ENCODE assay signal across 21 cellular contexts in genomic region chr4:19381068-19381467, GRCh38.
DNase-seq lines count a peak whose midpoint lies in the region; ATAC-seq and TF ChIP-seq lines count a peak whose summit lies in the region.
"Had no signal": no experiment of that assay in that cellular context is flagged by ENCODE, and none has a peak within 500 bp of the region (broad histone marks: within the 10 kb centered on the region; RNA-seq: fewer than 3 reads in every experiment).

No MANE protein-coding gene starts in this region.

- peak; percentile 91 for ATAC-seq in foreskin keratinocyte
- ATAC-seq: A549; left lobe of liver; pancreas; stimulated activated naive B cell treated with anti-CD40 and anti-IgM and Interleukin-4, amounts not matched to agents 10 μg/mL and 1 μg/mL and 100 μg/mL, for 72 hours had no signal

- no peaks in the 10 kb centered on the region for H3K9me3 ChIP-seq in right atrium auricular region
- H3K9me3 ChIP-seq: A549, colonic mucosa, pancreas, spleen, transverse colon had no signal

- H3K27ac ChIP-seq in foreskin keratinocyte (no peak overlapping the region), right atrium auricular region (no peak overlapping the region)
- H3K27ac ChIP-seq: A549, colonic mucosa, pancreas, spleen, transverse colon, VCaP had no signal

- DNase-seq in ACHN = peak; percentile 1
- peak; percentile 39 for DNase-seq in HFFc6
- peak; percentile 27 for DNase-seq in astrocyte of the hippocampus (ENCODE audit: low read depth, low spot score)
- DNase-seq in foreskin keratinocyte = peak; percentile 59 to 79
- no peak for DNase-seq in GDM1 (lab: John Stamatoyannopoulos, UW)
- DNase-seq in NCI-H128 (lab: John Stamatoyannopoulos, UW; ENCODE audit: unreplicated experiment) = no peak
- DNase-seq in right atrium auricular region (ENCODE audit: low spot score) = no peak
- DNase-seq in GM13976 (ENCODE audit: low spot score) = no peak
- DNase-seq: activated effector memory CD4-positive, alpha-beta T cell treated with Interleukin-2 at 50 U/mL for 16 hours; amygdala; colonic mucosa; NCI-H1436 treated with DMSO at 0.1 percent for 48 hours; NCI-H510A treated with DMSO at 0.1 percent for 48 hours; pancreas; spleen; stimulated activated naive B cell treated with anti-CD40 and anti-IgM and Interleukin-4, amounts not matched to agents 10 μg/mL and 1 μg/mL and 100 μg/mL, for 72 hours; T-helper 1 cell; transverse colon had no signal

- H3K27me3 Mint-ChIP-seq in HFFc6 (ENCODE audit: insufficient read depth) = no peaks in the 10 kb centered on the region; the same call in 1 of the 2 replicates
- H3K27me3 Mint-ChIP-seq: stimulated activated naive B cell treated with anti-CD40 and anti-IgM and Interleukin-4, amounts not matched to agents 10 μg/mL and 1 μg/mL and 100 μg/mL, for 72 hours had no signal

- no peaks in the 10 kb centered on the region for H3K9me3 Mint-ChIP-seq in HFFc6

- H3K4me3 Mint-ChIP-seq in HFFc6 = peak overlapping the region; percentile 5; the same call in 1 of the 2 replicates
- H3K4me3 Mint-ChIP-seq: stimulated activated naive B cell treated with anti-CD40 and anti-IgM and Interleukin-4, amounts not matched to agents 10 μg/mL and 1 μg/mL and 100 μg/mL, for 72 hours had no signal

- peaks cover 16% of the 10 kb centered on the region for H3K4me1 ChIP-seq in foreskin keratinocyte
- no peaks in the 10 kb centered on the region for H3K4me1 ChIP-seq in right atrium auricular region
- H3K4me1 ChIP-seq: A549, colonic mucosa, pancreas, spleen, transverse colon had no signal

- H3K4me3 ChIP-seq in right atrium auricular region = no peak overlapping the region
- H3K4me3 ChIP-seq: A549, colonic mucosa, pancreas, spleen, transverse colon had no signal

- H3K4me1 Mint-ChIP-seq in HFFc6 (ENCODE audit: low read depth) = peaks cover 14% of the 10 kb centered on the region
- H3K4me1 Mint-ChIP-seq: stimulated activated naive B cell treated with anti-CD40 and anti-IgM and Interleukin-4, amounts not matched to agents 10 μg/mL and 1 μg/mL and 100 μg/mL, for 72 hours had no signal

- H3K36me3 Mint-ChIP-seq in HFFc6 (ENCODE audit: low read depth) = peaks cover 13% of the 10 kb centered on the region; the same call in 1 of the 2 replicates
- H3K36me3 Mint-ChIP-seq: stimulated activated naive B cell treated with anti-CD40 and anti-IgM and Interleukin-4, amounts not matched to agents 10 μg/mL and 1 μg/mL and 100 μg/mL, for 72 hours had no signal

- in situ Hi-C loops in ACHN (cut with HindIII; ENCODE audit: low pct_ligation_motif_present, low pct_unique_long_range_greater_than_20kb, low sequenced_read_pairs) = no loop called here
- in situ Hi-C loops in GM13976 (cut with MboI; ENCODE audit: low sequenced_read_pairs, unreplicated experiment) = no loop called here

- H3K27ac Mint-ChIP-seq in HFFc6 = peak overlapping the region; percentile 34
- H3K27ac Mint-ChIP-seq: stimulated activated naive B cell treated with anti-CD40 and anti-IgM and Interleukin-4, amounts not matched to agents 10 μg/mL and 1 μg/mL and 100 μg/mL, for 72 hours had no signal

- H3K27me3 ChIP-seq in foreskin keratinocyte (no peaks in the 10 kb centered on the region), right atrium auricular region (no peaks in the 10 kb centered on the region)
- H3K27me3 ChIP-seq: colonic mucosa, pancreas, spleen, transverse colon had no signal

- H3K36me3 ChIP-seq in right atrium auricular region = no peaks in the 10 kb centered on the region
- H3K36me3 ChIP-seq: colonic mucosa, pancreas, spleen, transverse colon had no signal

- TF ChIP-seq CTCF in HFFc6 (IDR thresholded peaks at IDR 0.05) = no peak
- TF ChIP-seq CTCF in foreskin keratinocyte (conservative IDR thresholded peaks at IDR 0.05) = no peak
- no peak for TF ChIP-seq CTCF in right atrium auricular region (IDR thresholded peaks at IDR 0.05)
- no peak for TF ChIP-seq CTCF in GM13976 (IDR thresholded peaks at IDR 0.05; ENCODE audit: borderline replicate concordance, control extremely low read depth, extremely low read depth, insufficient read depth, missing control alignments)

Comparison
In these comparisons a context has a peak if more than half of its experiments do, and no peak if none do; other contexts are left out.
1. DNase-seq: peak in ACHN (single experiment), HFFc6 (single experiment), astrocyte of the hippocampus (single experiment) and foreskin keratinocyte (2 of 2); none in GDM1 (single experiment), NCI-H128 (single experiment), right atrium auricular region (single experiment) and GM13976 (single experiment).